In the genomic region with DNA sequence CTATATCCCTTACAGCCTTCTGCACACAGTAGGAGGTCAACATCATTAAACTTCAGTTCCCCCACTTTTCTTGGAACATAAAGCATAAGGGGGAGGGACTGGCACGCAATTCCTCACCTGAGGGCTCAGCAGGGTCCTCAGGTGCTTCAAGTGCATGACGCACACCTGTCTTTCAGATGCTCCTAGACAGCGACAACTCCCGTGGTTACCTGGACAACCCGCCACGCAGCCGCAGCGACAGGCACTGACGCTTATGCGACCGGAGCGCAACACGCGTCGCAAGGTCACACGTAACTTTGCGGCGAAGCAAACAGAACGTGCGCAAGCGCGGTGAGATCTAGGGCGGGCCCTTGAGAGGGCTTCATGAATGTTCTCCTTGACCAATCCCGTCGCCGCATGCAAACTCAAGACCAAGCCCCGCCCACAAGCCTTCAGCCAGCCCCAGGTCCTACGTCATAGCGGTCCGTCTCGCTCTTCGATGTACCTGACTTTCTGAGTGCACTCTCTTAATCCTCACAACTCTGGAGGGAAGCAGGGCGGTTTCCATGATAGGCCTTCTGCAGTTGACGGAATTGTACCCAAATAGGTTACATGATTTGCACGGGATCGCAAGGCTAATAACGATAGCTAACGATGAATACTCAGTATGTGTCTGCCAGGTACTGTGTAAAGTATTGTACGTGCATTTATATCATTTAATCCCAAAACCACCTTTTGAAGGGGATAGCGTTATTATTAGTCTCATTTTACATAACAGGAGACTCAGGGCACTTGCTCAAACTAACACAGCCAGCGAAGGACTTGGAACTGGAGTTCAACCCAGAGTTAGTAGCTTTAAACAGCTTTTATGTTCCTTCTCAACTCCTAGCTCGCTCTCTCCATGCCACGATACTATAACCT, we compare ENCODE assay signal across 1 cellular context.
TF ChIP-seq lines count a peak whose summit lies in the region.

Gene IFT172 (minus strand): TSS at position 246 of the 900 bp plus-strand sequence. CDS start 90 bp downstream, at position 156.

TF ChIP-seq in GM23338, 12 proteins besides CTCF, POLR2A, EP300 and RAD21 (continued from another document):
- TF ChIP-seq, protein P1, sequence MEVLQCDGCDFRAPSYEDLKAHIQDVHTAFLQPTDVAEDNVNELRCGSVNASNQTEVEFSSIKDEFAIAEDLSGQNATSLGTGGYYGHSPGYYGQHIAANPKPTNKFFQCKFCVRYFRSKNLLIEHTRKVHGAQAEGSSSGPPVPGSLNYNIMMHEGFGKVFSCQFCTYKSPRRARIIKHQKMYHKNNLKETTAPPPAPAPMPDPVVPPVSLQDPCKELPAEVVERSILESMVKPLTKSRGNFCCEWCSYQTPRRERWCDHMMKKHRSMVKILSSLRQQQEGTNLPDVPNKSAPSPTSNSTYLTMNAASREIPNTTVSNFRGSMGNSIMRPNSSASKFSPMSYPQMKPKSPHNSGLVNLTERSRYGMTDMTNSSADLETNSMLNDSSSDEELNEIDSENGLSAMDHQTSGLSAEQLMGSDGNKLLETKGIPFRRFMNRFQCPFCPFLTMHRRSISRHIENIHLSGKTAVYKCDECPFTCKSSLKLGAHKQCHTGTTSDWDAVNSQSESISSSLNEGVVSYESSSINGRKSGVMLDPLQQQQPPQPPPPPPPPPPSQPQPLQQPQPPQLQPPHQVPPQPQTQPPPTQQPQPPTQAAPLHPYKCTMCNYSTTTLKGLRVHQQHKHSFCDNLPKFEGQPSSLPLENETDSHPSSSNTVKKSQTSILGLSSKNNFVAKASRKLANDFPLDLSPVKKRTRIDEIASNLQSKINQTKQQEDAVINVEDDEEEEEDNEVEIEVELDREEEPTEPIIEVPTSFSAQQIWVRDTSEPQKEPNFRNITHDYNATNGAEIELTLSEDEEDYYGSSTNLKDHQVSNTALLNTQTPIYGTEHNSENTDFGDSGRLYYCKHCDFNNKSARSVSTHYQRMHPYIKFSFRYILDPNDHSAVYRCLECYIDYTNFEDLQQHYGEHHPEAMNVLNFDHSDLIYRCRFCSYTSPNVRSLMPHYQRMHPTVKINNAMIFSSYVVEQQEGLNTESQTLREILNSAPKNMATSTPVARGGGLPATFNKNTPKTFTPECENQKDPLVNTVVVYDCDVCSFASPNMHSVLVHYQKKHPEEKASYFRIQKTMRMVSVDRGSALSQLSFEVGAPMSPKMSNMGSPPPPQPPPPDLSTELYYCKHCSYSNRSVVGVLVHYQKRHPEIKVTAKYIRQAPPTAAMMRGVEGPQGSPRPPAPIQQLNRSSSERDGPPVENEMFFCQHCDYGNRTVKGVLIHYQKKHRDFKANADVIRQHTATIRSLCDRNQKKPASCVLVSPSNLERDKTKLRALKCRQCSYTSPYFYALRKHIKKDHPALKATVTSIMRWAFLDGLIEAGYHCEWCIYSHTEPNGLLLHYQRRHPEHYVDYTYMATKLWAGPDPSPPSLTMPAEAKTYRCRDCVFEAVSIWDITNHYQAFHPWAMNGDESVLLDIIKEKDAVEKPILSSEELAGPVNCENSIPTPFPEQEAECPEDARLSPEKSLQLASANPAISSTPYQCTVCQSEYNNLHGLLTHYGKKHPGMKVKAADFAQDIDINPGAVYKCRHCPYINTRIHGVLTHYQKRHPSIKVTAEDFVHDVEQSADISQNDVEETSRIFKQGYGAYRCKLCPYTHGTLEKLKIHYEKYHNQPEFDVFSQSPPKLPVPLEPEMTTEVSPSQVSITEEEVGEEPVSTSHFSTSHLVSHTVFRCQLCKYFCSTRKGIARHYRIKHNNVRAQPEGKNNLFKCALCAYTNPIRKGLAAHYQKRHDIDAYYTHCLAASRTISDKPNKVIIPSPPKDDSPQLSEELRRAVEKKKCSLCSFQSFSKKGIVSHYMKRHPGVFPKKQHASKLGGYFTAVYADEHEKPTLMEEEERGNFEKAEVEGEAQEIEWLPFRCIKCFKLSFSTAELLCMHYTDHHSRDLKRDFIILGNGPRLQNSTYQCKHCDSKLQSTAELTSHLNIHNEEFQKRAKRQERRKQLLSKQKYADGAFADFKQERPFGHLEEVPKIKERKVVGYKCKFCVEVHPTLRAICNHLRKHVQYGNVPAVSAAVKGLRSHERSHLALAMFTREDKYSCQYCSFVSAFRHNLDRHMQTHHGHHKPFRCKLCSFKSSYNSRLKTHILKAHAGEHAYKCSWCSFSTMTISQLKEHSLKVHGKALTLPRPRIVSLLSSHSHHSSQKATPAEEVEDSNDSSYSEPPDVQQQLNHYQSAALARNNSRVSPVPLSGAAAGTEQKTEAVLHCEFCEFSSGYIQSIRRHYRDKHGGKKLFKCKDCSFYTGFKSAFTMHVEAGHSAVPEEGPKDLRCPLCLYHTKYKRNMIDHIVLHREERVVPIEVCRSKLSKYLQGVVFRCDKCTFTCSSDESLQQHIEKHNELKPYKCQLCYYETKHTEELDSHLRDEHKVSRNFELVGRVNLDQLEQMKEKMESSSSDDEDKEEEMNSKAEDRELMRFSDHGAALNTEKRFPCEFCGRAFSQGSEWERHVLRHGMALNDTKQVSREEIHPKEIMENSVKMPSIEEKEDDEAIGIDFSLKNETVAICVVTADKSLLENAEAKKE (CRISPR knock-in tag; IDR thresholded peaks at IDR 0.05), result no peak
- TF ChIP-seq EZH2 (IDR thresholded peaks at IDR 0.05; ENCODE audit: low read depth, unreplicated experiment), result no peak
- peak; percentile 96 for TF ChIP-seq CREB1 (CRISPR knock-in tag; IDR thresholded peaks at IDR 0.05; ENCODE audit: low read depth)
- TF ChIP-seq JUNB (IDR thresholded peaks at IDR 0.05; ENCODE audit: unreplicated experiment), result no peak
- TF ChIP-seq POLR2AphosphoS5 (IDR thresholded peaks at IDR 0.05; ENCODE audit: low read depth), result peak; percentile 91
- TF ChIP-seq NANOG (IDR thresholded peaks at IDR 0.05; ENCODE audit: borderline replicate concordance), result no peak
- TF ChIP-seq ZNF114 (CRISPR knock-in tag; IDR thresholded peaks at IDR 0.05), result no peak
- TF ChIP-seq EZH2phosphoT487 (IDR thresholded peaks at IDR 0.05; ENCODE audit: unreplicated experiment), result no peak
TF ChIP-seq in GM23338: peak in this region for 2.
